In the genomic region with DNA sequence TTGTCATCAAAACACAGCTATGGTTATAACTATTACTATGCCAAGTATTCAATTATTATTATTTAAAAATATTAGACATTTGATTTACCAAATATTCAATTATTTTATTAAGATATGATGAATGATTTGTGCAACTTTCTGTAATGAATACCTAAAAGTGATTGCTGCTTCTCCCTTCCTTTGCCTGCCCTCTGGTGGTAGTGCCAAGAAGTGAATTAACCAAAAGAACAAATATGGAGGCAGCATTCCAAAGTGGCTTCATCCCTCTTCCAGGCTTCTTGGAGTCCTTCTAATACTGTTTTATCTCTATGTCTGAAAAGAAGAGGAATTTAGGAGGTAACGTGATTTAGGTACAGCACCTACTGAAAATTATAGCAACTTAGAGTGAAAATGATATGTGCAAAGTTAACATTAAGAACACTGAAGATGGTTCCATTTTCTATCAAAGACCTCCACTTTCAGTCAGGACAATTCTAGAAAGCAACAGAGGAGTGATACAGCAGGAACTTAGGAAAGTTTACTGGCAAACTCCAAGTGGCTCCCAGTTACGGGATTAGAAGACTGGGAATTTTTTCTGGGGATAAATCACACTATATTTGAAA, we compare ENCODE assay signal across 8 cellular contexts. TPM values are rescaled to one million over a fixed set of nuclear protein-coding genes. Genes with fewer than 3 reads are reported as not detected.
DNase-seq lines count a peak whose midpoint lies in the region; ATAC-seq, FAIRE-seq and TF ChIP-seq lines count a peak whose summit lies in the region.

No MANE protein-coding gene starts in this region.

- POLR2A ChIA-PET in SK-N-SH (lab: Yijun Ruan, JAX) = no interaction called here
- POLR2A ChIA-PET in endothelial cell of umbilical vein (lab: Charles Lee) = interaction anchor here (0.6 kb wide), 1 partner anchor 1926 kb away, joined by 7 read pairs; no protein-coding TSS in a partner anchor

- CTCF ChIA-PET in SK-N-SH (lab: Yijun Ruan, JAX) = interaction anchor here (0.6 to 18.9 kb wide), 13 partner anchors 10 to 1116 kb away, joined by 3 to 591 read pairs (median 3); no protein-coding TSS in a partner anchor
- CTCF ChIA-PET in endothelial cell of umbilical vein (lab: Charles Lee) = interaction anchor here (0.6 to 17.2 kb wide), 14 partner anchors 9 to 1512 kb away, joined by 3 to 527 read pairs (median 4); no protein-coding TSS in a partner anchor

- H3K9me3 ChIP-seq in SK-N-SH (no peaks in the 10 kb centered on the region), endothelial cell of umbilical vein (replicated peaks; ENCODE audit: control insufficient read depth, insufficient read depth, low read length) (no peaks in the 10 kb centered on the region), sigmoid colon (no peaks in the 10 kb centered on the region)

- no peak overlapping the region for H3K27ac ChIP-seq in SK-N-SH (ENCODE audit: low read depth in 2 of 2, low read length in 1 of 2)
- no peak overlapping the region for H3K27ac ChIP-seq in endothelial cell of umbilical vein (ENCODE audit: insufficient read depth, low read depth, low read length)
- no peak overlapping the region for H3K27ac ChIP-seq in sigmoid colon

- H3K9me2 ChIP-seq in SK-N-SH = no peaks in the 10 kb centered on the region

- H3K9ac ChIP-seq in SK-N-SH (no peak overlapping the region), endothelial cell of umbilical vein (replicated peaks; ENCODE audit: extremely low read depth, insufficient read depth, low read length) (no peak overlapping the region)

- TF ChIP-seq CTCF in GM12872 (IDR thresholded peaks at IDR 0.05; ENCODE audit: insufficient read depth, low read depth, low read length) (peak; percentile 72), SK-N-SH (IDR thresholded peaks at IDR 0.05) (peak; percentile 76), endothelial cell of umbilical vein (IDR thresholded peaks at IDR 0.05; ENCODE audit: extremely low read depth in 1 of 2, insufficient read depth in 1 of 2, low read depth in 1 of 2, low read length in 2 of 2) (peak; percentile 56 to 60), sigmoid colon (IDR thresholded peaks at IDR 0.05) (peak in 3 of 4 experiments; percentile 33 to 58 (median 43))

- no peaks in the 10 kb centered on the region for H3F3A ChIP-seq in SK-N-SH (replicated peaks; ENCODE audit: insufficient read depth)

- no TSS peak for BruUV-seq in endothelial cell of umbilical vein (replicated peaks; lab: Mats Ljungman, UMichigan)

- no peak for FAIRE-seq in endothelial cell of umbilical vein (lab: Jason Lieb, UNC)

- H3K27me3 ChIP-seq in SK-N-SH (ENCODE audit: insufficient read depth) (peaks cover 4% of the 10 kb centered on the region; the same call in 1 of the 2 replicates), endothelial cell of umbilical vein (ENCODE audit: control insufficient read depth in 2 of 2, insufficient read depth in 2 of 2, low read length in 2 of 2) (peaks cover 0 to 4% of the 10 kb centered on the region in 2 experiments), sigmoid colon (no peaks in the 10 kb centered on the region)

- no peak overlapping the region for H3K4me2 ChIP-seq in SK-N-SH
- H3K4me2 ChIP-seq in endothelial cell of umbilical vein (ENCODE audit: insufficient read depth, low read length) = no peak overlapping the region

- H2AFZ ChIP-seq in SK-N-SH (ENCODE audit: low read depth) (no peak overlapping the region), endothelial cell of umbilical vein (ENCODE audit: low read depth, low read length) (no peak overlapping the region)

- no peak for TF ChIP-seq EP300 in SK-N-SH (IDR thresholded peaks at IDR 0.05; ENCODE audit: borderline replicate concordance in 1 of 2, low read depth in 1 of 2, low read length in 1 of 2)
- TF ChIP-seq EP300 in sigmoid colon (IDR thresholded peaks at IDR 0.05) = no peak

- dilution Hi-C loops in endothelial cell of umbilical vein (cut with MboI; ENCODE audit: extremely low pct_ligation_motif_present, low sequenced_read_pairs) = no loop called here

- intact Hi-C loops in endothelial cell of umbilical vein (cut with micrococcal nuclease) = loop anchor here (5.0 to 10.0 kb wide), 4 partner anchors 322 to 1516 kb away; a partner anchor contains a TSS
- intact Hi-C loops in sigmoid colon (cut with DNase I) = loop anchor here (10.0 kb wide), 3 partner anchors 204 to 1094 kb away; a partner anchor contains a TSS

- H3K79me2 ChIP-seq in SK-N-SH (ENCODE audit: insufficient read depth) (no peaks in the 10 kb centered on the region), endothelial cell of umbilical vein (ENCODE audit: control insufficient read depth, insufficient read depth, low read length) (no peaks in the 10 kb centered on the region)

- H3K4me1 ChIP-seq in SK-N-SH (ENCODE audit: control insufficient read depth in 1 of 2, insufficient read depth in 2 of 2, low read depth in 1 of 2, low read length in 1 of 2) (peaks cover 0 to 2% of the 10 kb centered on the region in 2 experiments; a peak in 2 of 4 replicates), endothelial cell of umbilical vein (ENCODE audit: control insufficient read depth, extremely low read depth, insufficient read depth, low read length) (peaks cover 18% of the 10 kb centered on the region), sigmoid colon (no peaks in the 10 kb centered on the region)

- no peak for ATAC-seq in GM19324 (IDR thresholded peaks at IDR 0.05; ENCODE audit: low FRiP score, unreplicated experiment)

- H4K20me1 ChIP-seq in SK-N-SH (ENCODE audit: insufficient read depth) (no peaks in the 10 kb centered on the region), endothelial cell of umbilical vein (replicated peaks; ENCODE audit: control insufficient read depth, extremely low read depth, insufficient read depth, low read length) (no peaks in the 10 kb centered on the region)

- H3K36me3 ChIP-seq in SK-N-SH (replicated peaks in 1 of 2; ENCODE audit: control insufficient read depth in 1 of 2, insufficient read depth in 2 of 2, low read length in 1 of 2) (no peaks in the 10 kb centered on the region), endothelial cell of umbilical vein (ENCODE audit: control insufficient read depth in 2 of 2, extremely low read depth in 1 of 2, insufficient read depth in 2 of 2, low read length in 2 of 2) (no peaks in the 10 kb centered on the region), sigmoid colon (no peaks in the 10 kb centered on the region)

- peak; percentile 24 for DNase-seq in Ammon's horn (ENCODE audit: low spot score)
- peak; percentile 15 for DNase-seq in SK-N-SH
- DNase-seq in endothelial cell of umbilical vein (ENCODE audit: low read depth, low spot score) = peak; percentile 33
- DNase-seq in sigmoid colon = no peak
- DNase-seq in T-helper 2 cell = no peak
- no peak for DNase-seq in COR-L47 (lab: John Stamatoyannopoulos, UW)

- no peak for TF ChIP-seq POLR2A in endothelial cell of umbilical vein (IDR thresholded peaks at IDR 0.05; ENCODE audit: low read depth, low read length)
- TF ChIP-seq POLR2A in sigmoid colon (IDR thresholded peaks at IDR 0.05) = no peak

- peak; percentile 68 for TF ChIP-seq RAD21 in SK-N-SH (IDR thresholded peaks at IDR 0.05; ENCODE audit: low read length)

- no peaks in the 10 kb centered on the region for H3K9me1 ChIP-seq in endothelial cell of umbilical vein (replicated peaks; ENCODE audit: control insufficient read depth, extremely low read depth, insufficient read depth, low read length)

- WGBS in SK-N-SH (ENCODE audit: low lambda C conversion rate) = 19% methylated on average over 2 of the region's 2 CpGs
- 85 to 87% methylated on average over 2 of the region's 2 CpGs for WGBS in sigmoid colon, 2 donors

- H3K4me3 ChIP-seq in SK-N-SH (ENCODE audit: low read depth in 2 of 2, low read length in 1 of 2) = no peak overlapping the region; a peak in 1 of 4 replicates
- H3K4me3 ChIP-seq in endothelial cell of umbilical vein (replicated peaks in 1 of 3; ENCODE audit: insufficient read depth in 1 of 3, low read depth in 1 of 3, low read length in 3 of 3) = no peak overlapping the region
- no peak overlapping the region for H3K4me3 ChIP-seq in sigmoid colon

TF ChIP-seq in SK-N-SH, 30 proteins besides CTCF, POLR2A, EP300 and RAD21 (continues in another document):
- peak; percentile 52 for TF ChIP-seq SMC3 (IDR thresholded peaks at IDR 0.05; ENCODE audit: low read depth, low read length)
- TF ChIP-seq YY1 (IDR thresholded peaks at IDR 0.05; ENCODE audit: low read depth) = peak; percentile 32; the same call in 1 of the 2 replicates
- TF ChIP-seq, protein P1, sequence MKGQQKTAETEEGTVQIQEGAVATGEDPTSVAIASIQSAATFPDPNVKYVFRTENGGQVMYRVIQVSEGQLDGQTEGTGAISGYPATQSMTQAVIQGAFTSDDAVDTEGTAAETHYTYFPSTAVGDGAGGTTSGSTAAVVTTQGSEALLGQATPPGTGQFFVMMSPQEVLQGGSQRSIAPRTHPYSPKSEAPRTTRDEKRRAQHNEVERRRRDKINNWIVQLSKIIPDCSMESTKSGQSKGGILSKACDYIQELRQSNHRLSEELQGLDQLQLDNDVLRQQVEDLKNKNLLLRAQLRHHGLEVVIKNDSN (IDR thresholded peaks at IDR 0.05; ENCODE audit: borderline replicate concordance, low read depth) = no peak
- no peak for TF ChIP-seq FOXJ3 (CRISPR knock-in tag; IDR thresholded peaks at IDR 0.05)

TF ChIP-seq in endothelial cell of umbilical vein, 7 proteins besides CTCF, POLR2A, EP300 and RAD21 (continues in another document):
- no peak for TF ChIP-seq FOS (IDR thresholded peaks at IDR 0.05; ENCODE audit: borderline replicate concordance, insufficient read depth, low read length)
- no peak for TF ChIP-seq EZH2 (IDR thresholded peaks at IDR 0.05; ENCODE audit: borderline replicate concordance, low read depth, low read length, severe bottlenecking)
- no peak for TF ChIP-seq MYC (IDR thresholded peaks at IDR 0.05; ENCODE audit: low read depth, low read length)
- no peak for TF ChIP-seq POLR2AphosphoS5 (IDR thresholded peaks at IDR 0.05; ENCODE audit: insufficient read depth, low read depth, low read length)
- no peak for TF ChIP-seq GATA2 (IDR thresholded peaks at IDR 0.05; ENCODE audit: insufficient read depth, insufficient read length, low read depth, low read length)
- TF ChIP-seq JUN (IDR thresholded peaks at IDR 0.05; ENCODE audit: borderline replicate concordance, insufficient read depth, insufficient read length, low read depth) = no peak

RNA-seq across cellular contexts. Expression of a gene that starts 43.0 kb away (rescaled TPM):
- polyA plus RNA-seq in SK-N-SH (2012; rRNA removed) (0.15 and 0.16 TPM in 2 replicates), endothelial cell of umbilical vein (not detected in 2 replicates), sigmoid colon (under 1 TPM; 0.23 to 0.73 (median 0.60) TPM)
- polyA plus RNA-seq in SK-N-SH (2012; cell fraction: cytosol; rRNA removed) = 0.04 and 0.19 TPM in 2 replicates
- polyA plus RNA-seq in SK-N-SH (2012; cell fraction: nucleus; rRNA removed) = 0.04 and 0.05 TPM in 2 replicates
- total RNA-seq in endothelial cell of umbilical vein (not detected in 2 replicates), sigmoid colon (1 to 10 TPM in 3 of 4 donors, under 1 TPM in 1; 0.99 to 2.2 (median 1.6) TPM)
- not detected in 2 replicates for polyA plus RNA-seq in endothelial cell of umbilical vein (2011; cell fraction: cytosol; rRNA removed)
- not detected in 2 replicates for polyA plus RNA-seq in endothelial cell of umbilical vein (2011; cell fraction: nucleus; rRNA removed)
- not detected in 2 replicates for polyA plus RNA-seq in endothelial cell of umbilical vein (2012)
- polyA minus RNA-seq in endothelial cell of umbilical vein = not detected in 2 replicates
- not detected for polyA minus RNA-seq in endothelial cell of umbilical vein (2011; cell fraction: cytosol; rRNA and poly(A)+ RNA removed)
- not detected in 2 replicates for polyA minus RNA-seq in endothelial cell of umbilical vein (2011; cell fraction: nucleus; rRNA and poly(A)+ RNA removed)

Comparison
In these comparisons a context has a peak if more than half of its experiments do, and no peak if none do; other contexts are left out.
1. DNase-seq: peak in Ammon's horn (single experiment), SK-N-SH (single experiment) and endothelial cell of umbilical vein (single experiment); none in sigmoid colon (single experiment), T-helper 2 cell (0 of 5) and COR-L47 (single experiment).
2. Peak in every context shown above with its lines, with median percentiles within 50 percentile points of each other: CTCF ChIP-seq.